In genomic region chr5:133453084-133453765, GRCh38 we compare ENCODE assay signal across 22 cellular contexts.
DNase-seq lines count a peak whose midpoint lies in the region; ATAC-seq and TF ChIP-seq lines count a peak whose summit lies in the region.
"Had no signal": no experiment of that assay in that cellular context is flagged by ENCODE, and none has a peak within 500 bp of the region (broad histone marks: within the 10 kb centered on the region; RNA-seq: fewer than 3 reads in every experiment).

No MANE protein-coding gene starts in this region.

- H3K27me3 Mint-ChIP-seq in activated CD8-positive, alpha-beta memory T cell treated with anti-CD3 and anti-CD28 coated beads, Interleukin-2, amount 10 ng/mL, durations not matched to agents 7 days and 5 days = peaks cover 2% of the 10 kb centered on the region

- CTCF ChIA-PET in activated CD8-positive, alpha-beta memory T cell treated with anti-CD3 and anti-CD28 coated beads, Interleukin-2, amount 10 ng/mL, durations not matched to agents 7 days and 5 days (lab: Charles Lee) = no interaction called here

- no peaks in the 10 kb centered on the region for H3K4me1 Mint-ChIP-seq in activated CD8-positive, alpha-beta memory T cell treated with anti-CD3 and anti-CD28 coated beads, Interleukin-2, amount 10 ng/mL, durations not matched to agents 7 days and 5 days
- H3K4me1 Mint-ChIP-seq: B cell; CD4-positive, CD25-positive, alpha-beta regulatory T cell had no signal

- peak; percentile 50 for DNase-seq in activated CD8-positive, alpha-beta memory T cell treated with anti-CD3 and anti-CD28 coated beads for 24 hours
- no peak for DNase-seq in activated CD8-positive, alpha-beta memory T cell treated with anti-CD3 and anti-CD28 coated beads, Interleukin-2, amount 10 ng/mL, durations not matched to agents 7 days and 5 days
- no peak for DNase-seq in stimulated activated naive CD4-positive, alpha-beta T cell (lab: John Stamatoyannopoulos, UW)
- DNase-seq in DMS 273 treated with DMSO at 0.1 percent for 48 hours (lab: John Stamatoyannopoulos, UW) (no peak), anterior cingulate cortex (lab: John Stamatoyannopoulos, UW) (no peak)
- DNase-seq: Caco-2; CD4-positive, CD25-positive, alpha-beta regulatory T cell; CD8-positive, alpha-beta T cell; DMS79; EL; GDM1; GM23248; H7; HFFc6 had no signal

- no peak overlapping the region for H3K9ac ChIP-seq in parathyroid adenoma
- H3K9ac ChIP-seq: BLaER1, GM23248 had no signal

- no peaks in the 10 kb centered on the region for H3K36me3 ChIP-seq in parathyroid adenoma (ENCODE audit: control insufficient read depth, insufficient read depth, low read length)
- H3K36me3 ChIP-seq: BLaER1 had no signal

- H3K79me2 ChIP-seq in parathyroid adenoma = peaks cover 16% of the 10 kb centered on the region

- peak overlapping the region; percentile 27 for H3K27ac ChIP-seq in angular gyrus (ENCODE audit: low read depth, low read length)
- peak overlapping the region; percentile 20 for H3K27ac ChIP-seq in parathyroid adenoma
- H3K27ac ChIP-seq: 22Rv1, BLaER1, C4-2B, GM23248 had no signal

- no peak for ATAC-seq in activated CD8-positive, alpha-beta memory T cell treated with anti-CD3 and anti-CD28 coated beads, Interleukin-2, amount 10 ng/mL, durations not matched to agents 7 days and 5 days
- ATAC-seq: CD8-positive, alpha-beta T cell; GM12878; HCT116 had no signal

- H3K27me3 ChIP-seq in parathyroid adenoma (ENCODE audit: control insufficient read depth, insufficient read depth, low read length) = no peaks in the 10 kb centered on the region
- H3K27me3 ChIP-seq: BLaER1 had no signal

- no peak overlapping the region for H2AFZ ChIP-seq in parathyroid adenoma
- H2AFZ ChIP-seq: GM23248 had no signal

- H3K36me3 Mint-ChIP-seq in activated CD8-positive, alpha-beta memory T cell treated with anti-CD3 and anti-CD28 coated beads, Interleukin-2, amount 10 ng/mL, durations not matched to agents 7 days and 5 days = no peaks in the 10 kb centered on the region
- H3K36me3 Mint-ChIP-seq: CD4-positive, CD25-positive, alpha-beta regulatory T cell; CD8-positive, alpha-beta T cell had no signal

- H3K9me3 Mint-ChIP-seq in activated CD8-positive, alpha-beta memory T cell treated with anti-CD3 and anti-CD28 coated beads, Interleukin-2, amount 10 ng/mL, durations not matched to agents 7 days and 5 days (ENCODE audit: low read depth) = no peaks in the 10 kb centered on the region
- H3K9me3 Mint-ChIP-seq: CD4-positive, CD25-positive, alpha-beta regulatory T cell; CD8-positive, alpha-beta T cell; HFFc6 had no signal

- no peaks in the 10 kb centered on the region for H3K9me3 ChIP-seq in parathyroid adenoma (ENCODE audit: control insufficient read depth, low read length)
- H3K9me3 ChIP-seq: BLaER1, Caco-2 had no signal

- no peak overlapping the region for H3K4me2 ChIP-seq in parathyroid adenoma (ENCODE audit: low read length)
- H3K4me2 ChIP-seq: BLaER1 had no signal

- no peak overlapping the region for H3K27ac Mint-ChIP-seq in activated CD8-positive, alpha-beta memory T cell treated with anti-CD3 and anti-CD28 coated beads, Interleukin-2, amount 10 ng/mL, durations not matched to agents 7 days and 5 days
- H3K27ac Mint-ChIP-seq: B cell; CD4-positive, CD25-positive, alpha-beta regulatory T cell; CD8-positive, alpha-beta T cell; HFFc6 had no signal

- TF ChIP-seq CTCF in parathyroid adenoma (IDR thresholded peaks at IDR 0.05) = no peak

- H3K4me1 ChIP-seq in parathyroid adenoma = peaks cover 44% of the 10 kb centered on the region

- H3K4me3 ChIP-seq in parathyroid adenoma (ENCODE audit: low read depth, low read length) = no peak overlapping the region
- H3K4me3 ChIP-seq: BLaER1, GM12878, GM23248 had no signal

- H3K4me3 Mint-ChIP-seq in activated CD8-positive, alpha-beta memory T cell treated with anti-CD3 and anti-CD28 coated beads, Interleukin-2, amount 10 ng/mL, durations not matched to agents 7 days and 5 days = no peak overlapping the region
- H3K4me3 Mint-ChIP-seq: B cell; CD4-positive, CD25-positive, alpha-beta regulatory T cell; CD8-positive, alpha-beta T cell; HFFc6 had no signal
